ENCODE assay signal across 8 cellular contexts in genomic region chr5:43483210-43484048, GRCh38. TPM values are rescaled to one million over a fixed set of nuclear protein-coding genes. Genes with fewer than 3 reads are reported as not detected.
DNase-seq lines count a peak whose midpoint lies in the region; ATAC-seq and TF ChIP-seq lines count a peak whose summit lies in the region.

Gene TMEM267 (minus strand): TSS chr5:43483865. CDS start chr5:43453969, 29,896 bp downstream.

- H3K9me2 ChIP-seq in DOHH2 (replicated peaks; ENCODE audit: control insufficient read depth, low read length): no peaks in the 10 kb centered on the region
- no peaks in the 10 kb centered on the region for H3K9me2 ChIP-seq in GM23248 (ENCODE audit: insufficient read depth)

- H3K27ac ChIP-seq in DOHH2 (ENCODE audit: low read depth, low read length) (peak within 1 kb of the TSS; percentile 87), GM23248 (peak within 1 kb of the TSS; percentile 95), RWPE1 (peak within 1 kb of the TSS; percentile 94), fibroblast of lung (ENCODE audit: insufficient read depth, low read length) (peak within 1 kb of the TSS; percentile 97)

- peaks cover 21% of the 10 kb centered on the region for H3K36me3 Mint-ChIP-seq in activated T-helper 17 cell treated with anti-CD3 and anti-CD28 coated beads, Interleukin-2, amount 50 U/mL, for 72 hours (ENCODE audit: low read depth)
- no peaks in the 10 kb centered on the region for H3K36me3 Mint-ChIP-seq in natural killer cell

- POLR2A ChIA-PET in RWPE1 (lab: Yijun Ruan, JAX; ENCODE audit: low non-redundant PET): interaction anchor here (0.5 to 1.4 kb wide), 6 partner anchors 9 to 362 kb away, joined by 3 to 9 read pairs (median 3); partner anchors contain the start of gene C5orf34

- H3F3A ChIP-seq in DOHH2 (ENCODE audit: control insufficient read depth, insufficient read depth): peaks cover 23% of the 10 kb centered on the region
- H3F3A ChIP-seq in GM23248 (ENCODE audit: insufficient read depth): peaks cover 22% of the 10 kb centered on the region

- H3K27ac Mint-ChIP-seq in activated T-helper 17 cell treated with anti-CD3 and anti-CD28 coated beads, Interleukin-2, amount 50 U/mL, for 72 hours: peak within 1 kb of the TSS; percentile 99
- H3K27ac Mint-ChIP-seq in natural killer cell: peak within 1 kb of the TSS; percentile 97 to 99

- no peaks in the 10 kb centered on the region for H3K27me3 Mint-ChIP-seq in activated T-helper 17 cell treated with anti-CD3 and anti-CD28 coated beads, Interleukin-2, amount 50 U/mL, for 72 hours
- no peaks in the 10 kb centered on the region for H3K27me3 Mint-ChIP-seq in natural killer cell (ENCODE audit: low read depth in 2 of 2)

- no peaks in the 10 kb centered on the region for H3K9me3 Mint-ChIP-seq in activated T-helper 17 cell treated with anti-CD3 and anti-CD28 coated beads, Interleukin-2, amount 50 U/mL, for 72 hours
- no peaks in the 10 kb centered on the region for H3K9me3 Mint-ChIP-seq in natural killer cell

- H3K9ac ChIP-seq in GM23248 (peak within 1 kb of the TSS; percentile 95), fibroblast of lung (ENCODE audit: insufficient read depth, low read length) (peak within 1 kb of the TSS; percentile 91)

- H3K4me2 ChIP-seq in DOHH2 (ENCODE audit: low read length) (peak within 1 kb of the TSS; percentile 93), GM23248 (ENCODE audit: unreplicated experiment) (peak within 1 kb of the TSS; percentile 90), fibroblast of lung (ENCODE audit: extremely low read depth, insufficient read depth, low read length) (peak within 1 kb of the TSS; percentile 82)

- no peak for TF ChIP-seq CTCF in DOHH2 (IDR thresholded peaks at IDR 0.05; ENCODE audit: low read depth, low read length, poor library complexity, severe bottlenecking)
- TF ChIP-seq CTCF in RWPE1 (conservative IDR thresholded peaks at IDR 0.05; ENCODE audit: low read depth): no peak
- TF ChIP-seq CTCF in fibroblast of lung (conservative IDR thresholded peaks at IDR 0.05 in 1 of 2, IDR thresholded peaks at IDR 0.05 in 1 of 2; ENCODE audit: low read depth in 1 of 2, low read length in 2 of 2): no peak
- TF ChIP-seq CTCF in natural killer cell (IDR thresholded peaks at IDR 0.05): no peak

- H3K36me3 ChIP-seq in DOHH2 (ENCODE audit: control insufficient read depth, low read length) (peaks cover 19% of the 10 kb centered on the region), GM23248 (ENCODE audit: low read depth) (no peaks in the 10 kb centered on the region), fibroblast of lung (ENCODE audit: control insufficient read depth, insufficient read depth, low read length) (no peaks in the 10 kb centered on the region)

- H3K4me1 Mint-ChIP-seq in activated T-helper 17 cell treated with anti-CD3 and anti-CD28 coated beads, Interleukin-2, amount 50 U/mL, for 72 hours: peaks cover 16% of the 10 kb centered on the region
- H3K4me1 Mint-ChIP-seq in natural killer cell: peaks cover 34 to 35% of the 10 kb centered on the region in 2 donors

- in situ Hi-C loops in GM23248 (cut with MboI): no loop called here

- H3K27me3 ChIP-seq in DOHH2 (ENCODE audit: control insufficient read depth, low read length): no peaks in the 10 kb centered on the region
- no peaks in the 10 kb centered on the region for H3K27me3 ChIP-seq in GM23248 (replicated peaks; ENCODE audit: insufficient read depth)
- H3K27me3 ChIP-seq in fibroblast of lung (ENCODE audit: control insufficient read depth, insufficient read depth, low read length): no peaks in the 10 kb centered on the region

- peak within 1 kb of the TSS; percentile 84 for H3K4me3 ChIP-seq in DOHH2 (ENCODE audit: low read length)
- peak within 1 kb of the TSS; percentile 83 for H3K4me3 ChIP-seq in GM23248
- peak within 1 kb of the TSS; percentile 73 to 92 (median 88) for H3K4me3 ChIP-seq in fibroblast of lung (replicated peaks in 1 of 4; ENCODE audit: control extremely low read depth in 1 of 4, insufficient read depth in 1 of 4, low read depth in 3 of 4, low read length in 4 of 4)

- H2AFZ ChIP-seq in GM23248 (peak within 1 kb of the TSS; percentile 83), fibroblast of lung (ENCODE audit: low read length) (peak within 1 kb of the TSS; percentile 76)

- DNase-seq in GM23248: peak; percentile 99
- DNase-seq in Kasumi-1 (lab: John Stamatoyannopoulos, UW): peak; percentile 87 to 93
- DNase-seq in RWPE1 (ENCODE audit: low spot score): peak; percentile 89
- peak; percentile 92 to 94 for DNase-seq in fibroblast of lung (ENCODE audit: low read depth in 2 of 2)
- DNase-seq in natural killer cell: peak; percentile 79
- peak; percentile 87 for DNase-seq in stimulated activated naive CD4-positive, alpha-beta T cell treated with Interleukin-2 at 50 U/mL for 16 hours (lab: John Stamatoyannopoulos, UW)

- CTCF ChIA-PET in RWPE1 (lab: Yijun Ruan, JAX): interaction anchor here (0.5 to 1.5 kb wide), 11 partner anchors 24 to 433 kb away, joined by 3 to 8 read pairs (median 4); partner anchors contain the start of gene HMGCS1

- intact Hi-C loops in natural killer cell (cut with micrococcal nuclease): loop anchor here (1.0 to 10.0 kb wide), 12 partner anchors 31 to 1325 kb away; partner anchors contain the start of genes HMGCS1, MRPS30, NNT and PAIP1

- peak; percentile 85 for ATAC-seq in activated T-helper 17 cell treated with anti-CD3 and anti-CD28 coated beads, Interleukin-2, amount 50 U/mL, for 72 hours (replicated peaks)
- ATAC-seq in natural killer cell: peak; percentile 85 to 97 (median 90)

- H4K20me1 ChIP-seq in DOHH2 (ENCODE audit: control insufficient read depth, insufficient read depth, low read depth, low read length) (no peaks in the 10 kb centered on the region), GM23248 (ENCODE audit: insufficient read depth) (no peaks in the 10 kb centered on the region), fibroblast of lung (ENCODE audit: control insufficient read depth, extremely low read depth, insufficient read depth, low read length) (no peaks in the 10 kb centered on the region)

- H3K4me3 Mint-ChIP-seq in activated T-helper 17 cell treated with anti-CD3 and anti-CD28 coated beads, Interleukin-2, amount 50 U/mL, for 72 hours: peak within 1 kb of the TSS; percentile 94
- H3K4me3 Mint-ChIP-seq in natural killer cell: peak within 1 kb of the TSS; percentile 97

- peaks cover 32% of the 10 kb centered on the region for H3K79me2 ChIP-seq in DOHH2 (ENCODE audit: control insufficient read depth, low read length)
- peaks cover 40% of the 10 kb centered on the region for H3K79me2 ChIP-seq in GM23248 (ENCODE audit: insufficient read depth)
- peaks cover 20% of the 10 kb centered on the region for H3K79me2 ChIP-seq in fibroblast of lung (ENCODE audit: control insufficient read depth, insufficient read depth, low read length)

- peaks cover 30% of the 10 kb centered on the region for H3K4me1 ChIP-seq in DOHH2 (ENCODE audit: control insufficient read depth, low read length)
- H3K4me1 ChIP-seq in GM23248 (ENCODE audit: insufficient read depth): peaks cover 13% of the 10 kb centered on the region
- no peaks in the 10 kb centered on the region for H3K4me1 ChIP-seq in fibroblast of lung (ENCODE audit: control insufficient read depth, extremely low read depth, insufficient read depth, low read length)

- H3K9me3 ChIP-seq in DOHH2 (ENCODE audit: control insufficient read depth, insufficient read depth, low read length): no peaks in the 10 kb centered on the region
- no peaks in the 10 kb centered on the region for H3K9me3 ChIP-seq in GM23248 (ENCODE audit: low read depth)
- H3K9me3 ChIP-seq in fibroblast of lung (ENCODE audit: control insufficient read depth, insufficient read depth, low read depth, low read length): no peaks in the 10 kb centered on the region

- 0% methylated on average over 38 to 60 of the region's 62 CpGs for WGBS in GM23248 (ENCODE audit: low coverage in 1 of 2, low lambda C conversion rate in 2 of 2, missing lambda C conversion rate in 2 of 2), 2 experiments

RNA-seq across cellular contexts. Expression of gene TMEM267, which starts in this region (rescaled TPM):
- 41.1 and 41.4 TPM in 2 replicates for total RNA-seq in GM23248 (2014; rRNA removed; shearing (Covaris generic))
- polyA plus RNA-seq in GM23248 (2016; fragmentation: Nextera tagmentation; extraction: Ambion mirVana): 47.2 and 49.4 TPM in 2 replicates
- total RNA-seq in activated T-helper 17 cell treated with anti-CD3 and anti-CD28 coated beads, Interleukin-2, amount 50 U/mL, for 72 hours: 10 to 100 TPM in 1 of 2 donors, 1 to 10 TPM in 1; 9.5 to 14.6 TPM
- 16.9 and 24.3 TPM in 2 replicates for total RNA-seq in fibroblast of lung
- polyA plus RNA-seq in fibroblast of lung: 12.1 and 21.2 TPM in 2 replicates
- 9.4 and 12.9 TPM in 2 replicates for polyA plus RNA-seq in fibroblast of lung (2012)
- 4.0 and 6.6 TPM in 2 replicates for polyA minus RNA-seq in fibroblast of lung (ENCODE audit: low replicate concordance)
- total RNA-seq in natural killer cell: 10 to 100 TPM in 1 of 3 donors, 1 to 10 TPM in 2; 7.2 to 12.8 (median 8.8) TPM

Comparison
In these comparisons a context has a peak if more than half of its experiments do, and no peak if none do; other contexts are left out.
1. Peak in every context shown above with its lines: DNase-seq, ATAC-seq, H3K4me3 ChIP-seq and H3K27ac ChIP-seq.